ENCODE assay signal across 35 cellular contexts in the genomic region with DNA sequence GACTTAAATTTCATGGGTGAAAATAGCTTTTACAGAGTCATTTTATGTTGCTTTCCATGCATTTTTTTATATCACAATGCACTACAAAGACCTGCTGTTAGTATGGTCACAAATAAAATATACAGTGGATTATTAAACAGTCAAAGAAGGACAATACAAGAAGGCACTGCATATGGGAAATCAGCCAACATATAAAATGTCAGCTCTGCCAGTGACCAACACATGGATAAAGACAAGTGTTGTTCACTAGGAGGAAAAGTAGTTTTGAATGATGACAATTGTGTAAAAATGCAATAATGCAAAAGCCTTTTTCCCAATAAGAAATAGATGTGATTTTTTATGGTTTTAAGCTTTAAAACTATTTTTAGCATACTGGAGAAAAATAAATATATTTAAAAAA.
"Had no signal": no experiment of that assay in that cellular context is flagged by ENCODE, and none has a peak within 500 bp of the region (broad histone marks: within the 10 kb centered on the region; RNA-seq: fewer than 3 reads in every experiment).

No MANE protein-coding gene starts in this region.

- H3K36me3 ChIP-seq: MG63, WERI-Rb-1 had no signal

- FAIRE-seq: bronchial epithelial cell had no signal

- H3K4me2 ChIP-seq: PC-9 had no signal

- H3K4me3 ChIP-seq: MG63, PC-9 had no signal

- H3K9me3 ChIP-seq: MG63 had no signal

- DNase-seq: activated CD4-positive, alpha-beta memory T cell treated with anti-CD3 and anti-CD28 coated beads, Interleukin-2, amount 10 ng/mL, durations not matched to agents 7 days and 5 days; activated CD4-positive, alpha-beta T cell treated with anti-CD3 and anti-CD28 coated beads for 1 hour; activated CD4-positive, alpha-beta T cell treated with anti-CD3 and anti-CD28 coated beads for 48 hours; activated CD4-positive, CD25-positive, alpha-beta regulatory T cell; activated CD8-positive, alpha-beta memory T cell treated with anti-CD3 and anti-CD28 coated beads for 24 hours; activated CD8-positive, alpha-beta memory T cell treated with anti-CD3 and anti-CD28 coated beads, Interleukin-2, amount 10 ng/mL, durations not matched to agents 7 days and 5 days; activated CD8-positive, alpha-beta memory T cell treated with anti-CD3 and anti-CD28 coated beads, Interleukin-2, amount 50 U/mL, for 48 hours; activated effector memory CD4-positive, alpha-beta T cell treated with Interleukin-2 at 50 U/mL for 16 hours; activated naive CD4-positive, alpha-beta T cell treated with anti-CD3 and anti-CD28 coated beads, Interleukin-2, amount 10 ng/mL, durations not matched to agents 7 days and 5 days; activated naive CD8-positive, alpha-beta T cell treated with anti-CD3 and anti-CD28 coated beads, Interleukin-2, amount 50 U/mL, for 24 hours; activated T-cell treated with anti-CD3 and anti-CD28 coated beads, Interleukin-2, amount 50 U/mL, for 48 hours; anterior cingulate cortex; caudate nucleus; Kasumi-1; KG1; MG63; NCI-H1048; NCI-H1417; NCI-H146; NCI-H187; NCI-H2029 treated with DMSO at 0.1 percent for 48 hours; NCI-H2107; NCI-H510A treated with DMSO at 0.1 percent for 48 hours; NCI-H526 treated with DMSO at 0.1 percent for 48 hours; NCI-H82; NK-92 treated with Interleukin-12 subunit alpha and Interleukin-12 subunit beta, amount 100 ng/mL, for 24 hours; PC-9; SIG-M5; SW 1271; T-helper 1 cell; T-helper 2 cell; T-helper 9 cell; WERI-Rb-1 had no signal

- H3K27ac ChIP-seq: PC-9, RWPE1, WERI-Rb-1 had no signal

- H2AFZ ChIP-seq: PC-9 had no signal

- H3K27me3 ChIP-seq: MG63 had no signal
